In genomic region chr1:59116920-59117542, GRCh38 we compare ENCODE assay signal across 10 cellular contexts.
DNase-seq lines count a peak whose midpoint lies in the region; ATAC-seq, FAIRE-seq and TF ChIP-seq lines count a peak whose summit lies in the region.
"Had no signal": no experiment of that assay in that cellular context is flagged by ENCODE, and none has a peak within 500 bp of the region (broad histone marks: within the 10 kb centered on the region; RNA-seq: fewer than 3 reads in every experiment).

No MANE protein-coding gene starts in this region.

- TF ChIP-seq CTCF in H1 (IDR thresholded peaks at IDR 0.05; ENCODE audit: control extremely low read depth in 1 of 3, insufficient read depth in 1 of 3, low read depth in 1 of 3, low read length in 3 of 3): no peak
- TF ChIP-seq CTCF in GM20000 (IDR thresholded peaks at IDR 0.05; ENCODE audit: extremely low read depth, missing control alignments): no peak

- CTCF ChIA-PET in H1 (lab: Charles Lee; ENCODE audit: partially characterized antibody): no interaction called here

- peak overlapping the region in 1 of 4 experiments; percentile 42; a peak in 1 of 8 replicates for H3K4me3 ChIP-seq in H1 (ENCODE audit: extremely low read depth in 1 of 4, insufficient read depth in 2 of 4, low read depth in 3 of 4, low read length in 4 of 4)
- H3K4me3 ChIP-seq in neuron (ENCODE audit: low read length): no peak overlapping the region
- H3K4me3 ChIP-seq: colonic mucosa, pancreas had no signal

- peak overlapping the region; percentile 23 to 36; a peak in 3 of 4 replicates for H3K4me2 ChIP-seq in H1 (ENCODE audit: insufficient read depth in 1 of 2, low read depth in 2 of 2, low read length in 2 of 2)

- H4K20me1 ChIP-seq in H1 (replicated peaks in 1 of 2; ENCODE audit: control insufficient read depth in 1 of 2, insufficient read depth in 2 of 2, low read length in 2 of 2): no peaks in the 10 kb centered on the region

- H4K5ac ChIP-seq in H1 (ENCODE audit: insufficient read length, low read depth, low read length): no peak overlapping the region

- no peak overlapping the region for H4K91ac ChIP-seq in H1 (replicated peaks; ENCODE audit: insufficient read length, low read length)

- TF ChIP-seq EP300 in H1 (IDR thresholded peaks at IDR 0.05; ENCODE audit: borderline replicate concordance in 1 of 2, low read depth in 2 of 2, low read length in 2 of 2): no peak

- H3K36me3 ChIP-seq in H1 (ENCODE audit: control insufficient read depth in 2 of 4, insufficient read depth in 4 of 4, low read length in 3 of 4) (no peaks in the 10 kb centered on the region), neuron (ENCODE audit: insufficient read depth, low read length) (no peaks in the 10 kb centered on the region)
- H3K36me3 ChIP-seq: colonic mucosa, pancreas had no signal

- TF ChIP-seq RAD21 in H1 (IDR thresholded peaks at IDR 0.05 in 1 of 2, conservative IDR thresholded peaks at IDR 0.05 in 1 of 2; ENCODE audit: low read depth in 2 of 2, low read length in 2 of 2): no peak

- no peak overlapping the region for H3K14ac ChIP-seq in H1 (ENCODE audit: insufficient read length)

- H2AFZ ChIP-seq in H1 (ENCODE audit: low read length): peak overlapping the region; percentile 56; the same call in 1 of the 2 replicates
- H2AFZ ChIP-seq in neuron (ENCODE audit: low read depth, low read length): peak overlapping the region; percentile 14

- no peak overlapping the region for H4K8ac ChIP-seq in H1 (ENCODE audit: extremely low read depth, insufficient read depth, low read length)

- FAIRE-seq in H1 (lab: Jason Lieb, UNC): peak; percentile 79
- FAIRE-seq: pancreas had no signal

- H3K9ac ChIP-seq in H1 (replicated peaks in 1 of 4; ENCODE audit: extremely low read depth in 1 of 4, low read depth in 3 of 4, low read length in 3 of 4): no peak overlapping the region

- DNase-seq in GM03348 (ENCODE audit: low spot score): peak; percentile 75
- peak; percentile 50 for DNase-seq in NCI-H226
- peak in 1 of 2 experiments; percentile 64 for DNase-seq in H1 (ENCODE audit: low read depth in 1 of 2, low spot score in 2 of 2)
- no peak for DNase-seq in DMS153 (lab: John Stamatoyannopoulos, UW)
- DNase-seq in GM20000 (ENCODE audit: low spot score): no peak
- DNase-seq in stimulated activated CD4-positive, alpha-beta T cell treated with anti-CD3 and anti-CD28 coated beads, Interleukin-1b, Interleukin-23, amount 100 ng/mL, for 48 hours: no peak
- DNase-seq: colonic mucosa, pancreas had no signal

- H2BK20ac ChIP-seq in H1 (ENCODE audit: low read length): peak overlapping the region; percentile 94

- POLR2A ChIA-PET in H1 (lab: Charles Lee; ENCODE audit: partially characterized antibody): no interaction called here

- no peak overlapping the region for H3K4ac ChIP-seq in H1 (replicated peaks; ENCODE audit: insufficient read length, low read depth, low read length)

- H3K4me1 ChIP-seq in H1 (replicated peaks in 1 of 4; ENCODE audit: control insufficient read depth in 3 of 4, insufficient read depth in 4 of 4, low read length in 3 of 4) (peaks cover 3 to 13% (median 7%) of the 10 kb centered on the region in 4 experiments; a peak in 6 of 7 replicates), neuron (ENCODE audit: insufficient read depth, low read length) (peaks cover 26% of the 10 kb centered on the region)
- H3K4me1 ChIP-seq: colonic mucosa had no signal

- 0 out of 2 replicates have a peak overlapping the region, but pooled peaks have one; percentile 65 for H3K18ac ChIP-seq in H1 (ENCODE audit: extremely low read depth, low read length)

- no peaks in the 10 kb centered on the region; the same call in 1 of the 2 replicates for H3K23me2 ChIP-seq in H1 (ENCODE audit: low read depth, low read length)

- TF ChIP-seq POLR2A in H1 (IDR thresholded peaks at IDR 0.05; ENCODE audit: control extremely low read depth in 1 of 2, low read depth in 2 of 2, low read length in 2 of 2): no peak

- WGBS in H1 (ENCODE audit: extremely low coverage in 1 of 2, insufficient coverage in 1 of 2, insufficient read length in 1 of 2, insufficient replicate concordance in 2 of 2, low coverage in 1 of 2, low lambda C conversion rate in 2 of 2, missing lambda C conversion rate in 1 of 2), 2 experiments: 2% methylated on average over 4 of the region's 4 CpGs; no CpG with 5 or more reads in 1 of the 2 experiments

- no peaks in the 10 kb centered on the region for H3K79me1 ChIP-seq in H1 (ENCODE audit: low read depth, low read length)

- no peak overlapping the region for H3K23ac ChIP-seq in H1 (ENCODE audit: insufficient read length)

- H2BK120ac ChIP-seq in H1 (replicated peaks; ENCODE audit: low read depth, low read length): no peak overlapping the region

- 0 out of 2 replicates have a peak overlapping the region, but pooled peaks have one; percentile 30 for H2BK12ac ChIP-seq in H1 (ENCODE audit: low read depth, low read length)

- H3K9me3 ChIP-seq in H1 (ENCODE audit: insufficient read depth in 2 of 2, low read depth in 1 of 2, low read length in 1 of 2): no peaks in the 10 kb centered on the region
- H3K9me3 ChIP-seq in neuron (ENCODE audit: low read length): no peaks in the 10 kb centered on the region
- H3K9me3 ChIP-seq: colonic mucosa, pancreas had no signal

- H2BK15ac ChIP-seq in H1 (ENCODE audit: low read length): no peak overlapping the region

- H3K56ac ChIP-seq in H1 (replicated peaks; ENCODE audit: insufficient read length, low read depth, low read length): no peak overlapping the region

- no peaks in the 10 kb centered on the region for H3K79me2 ChIP-seq in H1 (ENCODE audit: control insufficient read depth in 1 of 2, insufficient read depth in 2 of 2, low read length in 2 of 2)

- H3K27ac ChIP-seq in H1 (ENCODE audit: low read depth, low read length): no peak overlapping the region; the same call in 1 of the 2 replicates
- H3K27ac ChIP-seq: colonic mucosa, pancreas had no signal

- peak overlapping the region; percentile 54; the same call in 1 of the 2 replicates for H2BK5ac ChIP-seq in H1 (ENCODE audit: low read depth, low read length)

- H3K27me3 ChIP-seq in H1 (replicated peaks in 1 of 4; ENCODE audit: control insufficient read depth in 3 of 4, extremely low read depth in 1 of 4, insufficient read depth in 3 of 4, low read length in 3 of 4) (no peaks in the 10 kb centered on the region), neuron (ENCODE audit: insufficient read depth, low read length) (no peaks in the 10 kb centered on the region)
- H3K27me3 ChIP-seq: colonic mucosa, pancreas had no signal

- no peak for ATAC-seq in HG03342 (IDR thresholded peaks at IDR 0.05; ENCODE audit: unreplicated experiment)
- ATAC-seq: pancreas had no signal

- no peak overlapping the region for H2AK5ac ChIP-seq in H1 (ENCODE audit: low read depth, low read length)

TF ChIP-seq in H1, 55 proteins besides CTCF, POLR2A, EP300 and RAD21 (continues in another document):
- TF ChIP-seq HDAC2 (IDR thresholded peaks at IDR 0.05; ENCODE audit: borderline replicate concordance in 1 of 2, low read depth in 2 of 2, low read length in 2 of 2): no peak
- TF ChIP-seq SIX5 (IDR thresholded peaks at IDR 0.05; ENCODE audit: low read depth, low read length): no peak
- no peak for TF ChIP-seq TAF7 (optimal IDR thresholded peaks at IDR 0.05; ENCODE audit: borderline replicate concordance, low read depth, low read length)
- no peak for TF ChIP-seq KDM5A (IDR thresholded peaks at IDR 0.05; ENCODE audit: low read length)
- TF ChIP-seq KDM1A (IDR thresholded peaks at IDR 0.05; ENCODE audit: borderline replicate concordance, low read length): no peak
- TF ChIP-seq, protein P1, sequence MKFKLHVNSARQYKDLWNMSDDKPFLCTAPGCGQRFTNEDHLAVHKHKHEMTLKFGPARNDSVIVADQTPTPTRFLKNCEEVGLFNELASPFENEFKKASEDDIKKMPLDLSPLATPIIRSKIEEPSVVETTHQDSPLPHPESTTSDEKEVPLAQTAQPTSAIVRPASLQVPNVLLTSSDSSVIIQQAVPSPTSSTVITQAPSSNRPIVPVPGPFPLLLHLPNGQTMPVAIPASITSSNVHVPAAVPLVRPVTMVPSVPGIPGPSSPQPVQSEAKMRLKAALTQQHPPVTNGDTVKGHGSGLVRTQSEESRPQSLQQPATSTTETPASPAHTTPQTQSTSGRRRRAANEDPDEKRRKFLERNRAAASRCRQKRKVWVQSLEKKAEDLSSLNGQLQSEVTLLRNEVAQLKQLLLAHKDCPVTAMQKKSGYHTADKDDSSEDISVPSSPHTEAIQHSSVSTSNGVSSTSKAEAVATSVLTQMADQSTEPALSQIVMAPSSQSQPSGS (IDR thresholded peaks at IDR 0.05; ENCODE audit: low read length): no peak
- TF ChIP-seq JUND (IDR thresholded peaks at IDR 0.05; ENCODE audit: low read length): peak; percentile 87
- no peak for TF ChIP-seq EZH2 (IDR thresholded peaks at IDR 0.05; ENCODE audit: low read depth, low read length, severe bottlenecking)
- no peak for TF ChIP-seq FOSL1 (IDR thresholded peaks at IDR 0.05; ENCODE audit: insufficient read depth, low read depth, low read length)

Comparison
In these comparisons a context has a peak if more than half of its experiments do, and no peak if none do; other contexts are left out.
1. DNase-seq: peak in GM03348 (single experiment) and NCI-H226 (single experiment); none in DMS153 (single experiment), GM20000 (single experiment) and stimulated activated CD4-positive, alpha-beta T cell treated with anti-CD3 and anti-CD28 coated beads, Interleukin-1b, Interleukin-23, amount 100 ng/mL, for 48 hours (single experiment).